Comparison of ENCODE assay signal across 33 cellular contexts in genomic region chr22:47145883-47146282, GRCh38.
"Had no signal": no experiment of that assay in that cellular context is flagged by ENCODE, and none has a peak within 500 bp of the region (broad histone marks: within the 10 kb centered on the region; RNA-seq: fewer than 3 reads in every experiment).

No MANE protein-coding gene starts in this region.

- DNase-seq: activated B cell treated with CpG ODN at 0.5 μM for 24 hours; activated CD4-positive, alpha-beta memory T cell treated with anti-CD3 and anti-CD28 coated beads for 36 hours; activated CD4-positive, alpha-beta T cell treated with anti-CD3 and anti-CD28 coated beads for 4 hours; activated CD4-positive, alpha-beta T cell treated with anti-CD3 and anti-CD28 coated beads, Interleukin-2, amount 50 U/mL, for 1 hour; activated CD4-positive, CD25-positive, alpha-beta regulatory T cell treated with anti-CD3 and anti-CD28 coated beads, Interleukin-2, amount 50 U/mL, for 72 hours; activated CD8-positive, alpha-beta memory T cell treated with anti-CD3 and anti-CD28 coated beads, Interleukin-2, amount 50 U/mL, for 4 hours; activated effector memory CD4-positive, alpha-beta T cell treated with anti-CD3 and anti-CD28 coated beads, Interleukin-2, amount 50 U/mL, for 16 hours; activated naive CD4-positive, alpha-beta T cell; activated naive CD4-positive, alpha-beta T cell treated with anti-CD3 and anti-CD28 coated beads, Interleukin-2, amount 50 U/mL, for 16 hours; activated naive CD8-positive, alpha-beta T cell treated with anti-CD3 and anti-CD28 coated beads for 36 hours; activated T-cell treated with anti-CD3 and anti-CD28 coated beads for 4 hours; activated T-cell treated with anti-CD3 and anti-CD28 coated beads, Interleukin-2, amount 50 U/mL, for 4 hours; amniotic stem cell; aorta; brain microvascular endothelial cell; NCI-H1092 treated with DMSO at 0.1 percent for 48 hours; NCI-H1417; NCI-H146; NCI-H187; NCI-H2029 treated with DMSO at 0.1 percent for 48 hours; NCI-H2107; NCI-H2171; NCI-H510A; NCI-H526; NCI-H748 treated with DMSO at 0.1 percent for 48 hours; NK-92 treated with Interleukin-12 subunit alpha and Interleukin-12 subunit beta, amount 100 ng/mL, for 24 hours; PC-3; Peyer's patch; RPMI8226; T-cell; T-helper 17 cell had no signal

- H3K27me3 ChIP-seq: brain microvascular endothelial cell, cardiac muscle cell, Peyer's patch had no signal

- H3K9me3 ChIP-seq: Peyer's patch had no signal

- H3K4me1 ChIP-seq: Peyer's patch had no signal

- H3K9me3 Mint-ChIP-seq: activated B cell treated with CpG ODN at 0.5 μM for 24 hours; activated CD4-positive, alpha-beta memory T cell treated with anti-CD3 and anti-CD28 coated beads for 36 hours; activated naive CD8-positive, alpha-beta T cell treated with anti-CD3 and anti-CD28 coated beads for 36 hours; activated T-cell treated with anti-CD3 and anti-CD28 coated beads, Interleukin-2, amount 50 U/mL, for 4 hours; T-cell had no signal

- H3K36me3 Mint-ChIP-seq: activated CD4-positive, alpha-beta memory T cell treated with anti-CD3 and anti-CD28 coated beads for 36 hours had no signal

- H3K4me3 ChIP-seq: cardiac muscle cell, K562, Peyer's patch had no signal

- FAIRE-seq: K562 had no signal

- H3K27me3 Mint-ChIP-seq: activated B cell treated with CpG ODN at 0.5 μM for 24 hours; activated CD4-positive, alpha-beta memory T cell treated with anti-CD3 and anti-CD28 coated beads for 36 hours; activated naive CD8-positive, alpha-beta T cell treated with anti-CD3 and anti-CD28 coated beads for 36 hours; T-cell; T-helper 17 cell had no signal

- H3K4me3 Mint-ChIP-seq: activated B cell treated with CpG ODN at 0.5 μM for 24 hours; activated CD4-positive, alpha-beta memory T cell treated with anti-CD3 and anti-CD28 coated beads for 36 hours; activated naive CD8-positive, alpha-beta T cell treated with anti-CD3 and anti-CD28 coated beads for 36 hours; activated T-cell treated with anti-CD3 and anti-CD28 coated beads, Interleukin-2, amount 50 U/mL, for 4 hours; T-cell; T-helper 17 cell had no signal

- ATAC-seq: activated T-cell treated with anti-CD3 and anti-CD28 coated beads, Interleukin-2, amount 50 U/mL, for 4 hours; K562; PC-3; T-cell; T-helper 17 cell had no signal

- H3K27ac ChIP-seq: brain microvascular endothelial cell, cardiac muscle cell had no signal

- H3K4me1 Mint-ChIP-seq: activated B cell treated with CpG ODN at 0.5 μM for 24 hours; activated naive CD8-positive, alpha-beta T cell treated with anti-CD3 and anti-CD28 coated beads for 36 hours; T-cell had no signal

- H3K36me3 ChIP-seq: brain microvascular endothelial cell, cardiac muscle cell, Peyer's patch had no signal

- H3K27ac Mint-ChIP-seq: activated B cell treated with CpG ODN at 0.5 μM for 24 hours; activated CD4-positive, alpha-beta memory T cell treated with anti-CD3 and anti-CD28 coated beads for 36 hours; activated naive CD8-positive, alpha-beta T cell treated with anti-CD3 and anti-CD28 coated beads for 36 hours; T-cell had no signal
